In the genomic region with DNA sequence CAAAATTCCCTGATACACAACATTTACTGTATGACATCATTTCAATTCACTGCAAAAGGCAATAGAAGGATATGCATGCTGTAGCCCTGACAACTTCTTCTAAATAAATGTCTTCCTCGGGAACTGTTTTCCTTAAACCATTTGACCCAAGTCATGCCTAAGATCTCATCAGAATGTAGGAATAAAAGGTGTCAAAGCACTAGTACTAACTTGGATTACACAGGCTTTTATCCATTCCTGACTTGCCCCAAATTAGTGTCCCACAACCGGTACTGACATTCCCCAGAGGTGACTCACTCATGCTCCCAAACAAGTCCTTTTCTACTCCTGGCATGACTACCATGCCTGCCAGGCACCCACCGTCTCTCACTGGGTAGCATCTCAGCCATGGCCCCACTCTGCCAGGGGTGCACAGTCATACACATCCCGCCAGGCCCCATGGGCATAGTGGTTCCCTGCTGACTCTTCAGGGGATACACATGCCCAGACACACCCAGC, we compare ENCODE assay signal across 13 cellular contexts. TPM values are rescaled to one million over a fixed set of nuclear protein-coding genes. Genes with fewer than 3 reads are reported as not detected.
DNase-seq lines count a peak whose midpoint lies in the region; ATAC-seq and TF ChIP-seq lines count a peak whose summit lies in the region.
"Had no signal": no experiment of that assay in that cellular context is flagged by ENCODE, and none has a peak within 500 bp of the region (broad histone marks: within the 10 kb centered on the region; RNA-seq: fewer than 3 reads in every experiment).

No MANE protein-coding gene starts in this region.

- no peaks in the 10 kb centered on the region for H3K27me3 ChIP-seq in stomach
- no peaks in the 10 kb centered on the region for H3K27me3 ChIP-seq in vagina

- no peak overlapping the region for H3K27ac ChIP-seq in stomach
- H3K27ac ChIP-seq in vagina: no peak overlapping the region
- H3K27ac ChIP-seq: C4-2B had no signal

- no peaks in the 10 kb centered on the region for H3K9me3 ChIP-seq in stomach
- H3K9me3 ChIP-seq in vagina: no peaks in the 10 kb centered on the region

- no peak for TF ChIP-seq EP300 in stomach (IDR thresholded peaks at IDR 0.05)

- H3K4me1 ChIP-seq in stomach (no peaks in the 10 kb centered on the region), vagina (no peaks in the 10 kb centered on the region)

- no peak overlapping the region for H3K4me3 ChIP-seq in astrocyte of the cerebellum (ENCODE audit: low read depth, low read length)
- H3K4me3 ChIP-seq in stomach: no peak overlapping the region
- H3K4me3 ChIP-seq in vagina: no peak overlapping the region

- intact Hi-C loops in stomach (cut with DNase I; ENCODE audit: low total_unique reads) (no loop called here), left ventricle myocardium superior (cut with micrococcal nuclease) (no loop called here), vagina (cut with DNase I) (no loop called here)

- no peak for TF ChIP-seq CTCF in astrocyte of the cerebellum (IDR thresholded peaks at IDR 0.05; ENCODE audit: low read depth, low read length, missing control alignments)
- TF ChIP-seq CTCF in stomach (IDR thresholded peaks at IDR 0.05): no peak
- no peak for TF ChIP-seq CTCF in vagina (IDR thresholded peaks at IDR 0.05)

- DNase-seq in AG20443 (ENCODE audit: low spot score): peak; percentile 86
- DNase-seq in HS-27A (ENCODE audit: low read depth): peak; percentile 53
- DNase-seq in astrocyte of the cerebellum (ENCODE audit: low read depth): peak; percentile 19
- peak; percentile 41 for DNase-seq in iPS-NIHi11 (ENCODE audit: low spot score)
- no peak for DNase-seq in stomach
- no peak for DNase-seq in left ventricle myocardium superior
- no peak for DNase-seq in vagina (ENCODE audit: extremely low spot score in 2 of 2)
- DNase-seq: cerebellar nuclear complex, head of caudate nucleus, NCI-H2081 treated with DMSO at 0.1 percent for 48 hours, OCI-M1 had no signal

- TF ChIP-seq POLR2A in stomach (IDR thresholded peaks at IDR 0.05) (no peak), vagina (IDR thresholded peaks at IDR 0.05) (no peak)

- 56 to 76% (median 65%) methylated on average over 4 of the region's 4 CpGs for WGBS in stomach, 5 donors

- in situ Hi-C loops in astrocyte of the cerebellum (cut with HindIII; ENCODE audit: low sequenced_read_pairs): no loop called here

- H3K36me3 ChIP-seq in stomach (no peaks in the 10 kb centered on the region), vagina (no peaks in the 10 kb centered on the region)

- ATAC-seq in GM21390 (IDR thresholded peaks at IDR 0.05; ENCODE audit: unreplicated experiment) (no peak), left ventricle myocardium superior (no peak)

RNA-seq across cellular contexts. Expression of a gene that starts 34.8 kb away (rescaled TPM):
- total RNA-seq in stomach (10 to 100 TPM in 3 of 5 donors, 1 to 10 TPM in 1, under 1 TPM in 1; 0.58 to 26.8 (median 11.2) TPM), left ventricle myocardium superior (10.6 TPM), vagina (8.1 TPM)
- polyA plus RNA-seq in stomach: 1 to 10 TPM; 4.7 to 5.0 (median 4.9) TPM

Comparison
In these comparisons a context has a peak if more than half of its experiments do, and no peak if none do; other contexts are left out.
1. DNase-seq: peak in AG20443 (single experiment), HS-27A (single experiment), astrocyte of the cerebellum (single experiment) and iPS-NIHi11 (single experiment); none in stomach (single experiment), left ventricle myocardium superior (single experiment) and vagina (0 of 2).